ENCODE assay signal across 20 cellular contexts in the genomic region with DNA sequence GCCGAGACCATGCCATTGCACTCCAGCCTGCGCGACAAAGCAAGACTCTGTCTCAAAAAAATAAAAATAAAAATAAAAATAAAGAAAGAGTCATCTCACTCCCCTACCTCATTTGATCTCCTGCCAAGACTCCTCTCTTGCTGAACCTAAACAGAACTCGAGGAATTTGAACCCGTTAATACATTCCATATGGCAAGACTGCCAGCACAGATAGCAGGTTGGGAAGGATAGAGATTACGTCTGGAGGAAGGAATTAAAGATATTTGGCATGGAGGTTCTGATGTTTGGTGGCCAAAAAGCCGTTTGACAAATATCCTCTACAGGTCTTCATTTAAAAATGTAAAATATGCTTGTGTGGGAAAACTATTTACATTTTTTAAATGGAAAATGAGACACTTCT.
"Had no signal": no experiment of that assay in that cellular context is flagged by ENCODE, and none has a peak within 500 bp of the region (broad histone marks: within the 10 kb centered on the region; RNA-seq: fewer than 3 reads in every experiment).

No MANE protein-coding gene starts in this region.

- H3K4me1 ChIP-seq: lower lobe of right lung had no signal

- H3K36me3 ChIP-seq: lower lobe of right lung, neutrophil, stomach had no signal

- H3K4me3 ChIP-seq: lower lobe of right lung, stomach had no signal

- H3K9me3 ChIP-seq: lower lobe of right lung, neutrophil had no signal

- DNase-seq: activated B cell treated with CpG ODN at 0.5 μM for 24 hours; activated CD4-positive, alpha-beta memory T cell treated with anti-CD3 and anti-CD28 coated beads, Interleukin-2, amount 10 ng/mL, durations not matched to agents 7 days and 5 days; activated CD4-positive, alpha-beta T cell treated with anti-CD3 and anti-CD28 coated beads for 4 hours; activated CD8-positive, alpha-beta memory T cell treated with anti-CD3 and anti-CD28 coated beads, Interleukin-2, amount 10 ng/mL, durations not matched to agents 7 days and 5 days; activated naive CD8-positive, alpha-beta T cell treated with anti-CD3 and anti-CD28 coated beads for 36 hours; amniotic stem cell; cortex of kidney; effector CD4-positive, alpha-beta T cell; foreskin fibroblast; islet precursor cell; left colon; lower lobe of right lung; natural killer cell; stimulated activated CD4-positive, alpha-beta T cell treated with anti-CD3 and anti-CD28 coated beads, Interleukin-4, amount 100 ng/mL, for 24 hours; stomach; T-cell had no signal

- ATAC-seq: activated CD8-positive, alpha-beta memory T cell treated with anti-CD3 and anti-CD28 coated beads, Interleukin-2, amount 10 ng/mL, durations not matched to agents 7 days and 5 days; esophagus mucosa; left colon; lower lobe of right lung; natural killer cell; sciatic nerve; stimulated activated effector memory CD8-positive, alpha-beta T cell treated with anti-CD3 and anti-CD28 coated beads, Interleukin-12 subunit alpha, Interleukin-12 subunit beta, amount 100 ng/mL, for 72 hours; T-cell had no signal

- H3K27me3 ChIP-seq: neutrophil, stomach had no signal

- H3K27ac ChIP-seq: lower lobe of right lung, neutrophil, stomach had no signal
